Comparison of ENCODE assay signal across 8 cellular contexts in the genomic region with DNA sequence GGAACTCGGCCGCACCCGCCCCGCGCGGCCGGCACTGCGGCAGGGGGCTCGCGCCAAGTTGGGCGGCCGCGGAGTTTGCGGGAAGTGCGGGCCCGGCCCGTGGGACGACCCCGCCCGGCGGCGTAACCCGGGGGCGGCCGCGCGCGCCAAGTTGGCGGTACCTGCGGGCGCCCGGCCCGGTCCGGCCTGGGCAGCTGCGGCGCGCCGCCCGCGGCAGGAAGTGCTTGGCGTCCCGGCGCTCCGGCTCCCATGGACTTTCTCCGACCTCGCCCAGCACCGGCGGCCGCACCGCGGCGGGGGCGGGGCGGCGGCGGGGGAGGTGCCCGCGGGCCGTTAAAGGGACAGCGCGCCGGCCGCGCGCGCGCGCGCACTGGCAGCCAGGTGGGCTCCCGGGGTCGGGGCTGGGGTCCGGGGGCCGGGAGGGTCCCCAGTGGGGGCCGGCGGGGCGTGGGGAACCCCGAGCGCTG. TPM values are rescaled to one million over a fixed set of nuclear protein-coding genes. Genes with fewer than 3 reads are reported as not detected.
DNase-seq lines count a peak whose midpoint lies in the region; ATAC-seq and TF ChIP-seq lines count a peak whose summit lies in the region.

A gene with protein sequence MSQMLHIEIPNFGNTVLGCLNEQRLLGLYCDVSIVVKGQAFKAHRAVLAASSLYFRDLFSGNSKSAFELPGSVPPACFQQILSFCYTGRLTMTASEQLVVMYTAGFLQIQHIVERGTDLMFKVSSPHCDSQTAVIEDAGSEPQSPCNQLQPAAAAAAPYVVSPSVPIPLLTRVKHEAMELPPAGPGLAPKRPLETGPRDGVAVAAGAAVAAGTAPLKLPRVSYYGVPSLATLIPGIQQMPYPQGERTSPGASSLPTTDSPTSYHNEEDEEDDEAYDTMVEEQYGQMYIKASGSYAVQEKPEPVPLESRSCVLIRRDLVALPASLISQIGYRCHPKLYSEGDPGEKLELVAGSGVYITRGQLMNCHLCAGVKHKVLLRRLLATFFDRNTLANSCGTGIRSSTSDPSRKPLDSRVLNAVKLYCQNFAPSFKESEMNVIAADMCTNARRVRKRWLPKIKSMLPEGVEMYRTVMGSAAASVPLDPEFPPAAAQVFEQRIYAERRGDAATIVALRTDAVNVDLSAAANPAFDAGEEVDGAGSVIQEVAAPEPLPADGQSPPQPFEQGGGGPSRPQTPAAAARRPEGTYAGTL (minus strand): TSS at position 262 of the 467 bp plus-strand sequence. CDS start 44,768 bp downstream, outside the sequence.

- peak within 1 kb of the TSS; percentile 64 for H3K4me3 Mint-ChIP-seq in T-helper 1 cell treated with Interleukin-12 subunit alpha and Interleukin-12 subunit beta and Interleukin-4 antibody, amounts not matched to agents 30 μg/mL and 1 μg/mL, for 36 hours

- no CpG with 5 or more reads among the region's 78 CpGs for WGBS in suprapubic skin

- CTCF ChIA-PET in AG04449 (lab: Yijun Ruan, JAX), result interaction anchor here (1.0 to 4.3 kb wide), 4 partner anchors 14 to 128 kb away, joined by 3 to 30 read pairs (median 4); no protein-coding TSS in a partner anchor

- TF ChIP-seq CTCF in AG04449 (IDR thresholded peaks at IDR 0.05; ENCODE audit: insufficient read depth, low read length, missing control alignments), result no peak
- no peak for TF ChIP-seq CTCF in suprapubic skin (IDR thresholded peaks at IDR 0.05)

- H3K4me3 ChIP-seq in AG04449 (ENCODE audit: low read depth, low read length), result peak within 1 kb of the TSS; percentile 75
- H3K4me3 ChIP-seq in H7 (ENCODE audit: insufficient read depth, low read depth, low read length), result peak within 1 kb of the TSS; percentile 59
- peak within 1 kb of the TSS; percentile 66 for H3K4me3 ChIP-seq in effector memory CD4-positive, alpha-beta T cell (ENCODE audit: insufficient read depth, low read depth, low read length, poor library complexity, severe bottlenecking)
- H3K4me3 ChIP-seq in suprapubic skin, result peak within 1 kb of the TSS; percentile 74

- H3K4me1 ChIP-seq in effector memory CD4-positive, alpha-beta T cell (ENCODE audit: control insufficient read depth, insufficient read depth, low read length, poor library complexity, severe bottlenecking), result peaks cover 21% of the 10 kb centered on the region
- H3K4me1 ChIP-seq in suprapubic skin, result peaks cover 57% of the 10 kb centered on the region

- peaks cover 16% of the 10 kb centered on the region for H3K27me3 Mint-ChIP-seq in T-helper 1 cell treated with Interleukin-12 subunit alpha and Interleukin-12 subunit beta and Interleukin-4 antibody, amounts not matched to agents 30 μg/mL and 1 μg/mL, for 36 hours (ENCODE audit: low read depth)

- H3K27me3 ChIP-seq in H7 (ENCODE audit: control insufficient read depth, insufficient read depth, low read length) (peaks cover 17% of the 10 kb centered on the region), suprapubic skin (peaks cover 3% of the 10 kb centered on the region)
- H3K27me3 ChIP-seq in effector memory CD4-positive, alpha-beta T cell (replicated peaks; ENCODE audit: control insufficient read depth, insufficient read depth, low read length, poor library complexity, severe bottlenecking), result no peaks in the 10 kb centered on the region

- DNase-seq in AG04449 (ENCODE audit: low read depth, low spot score) (no peak), H7 (peak; percentile 92), lung microvascular endothelial cell (ENCODE audit: low read depth in 2 of 2) (peak; percentile 71 to 73), suprapubic skin (ENCODE audit: low spot score in 2 of 2) (no peak)
- no peak for DNase-seq in effector memory CD4-positive, alpha-beta T cell

- POLR2A ChIA-PET in AG04449 (lab: Yijun Ruan, JAX), result interaction anchor here (1.0 to 1.5 kb wide), 3 partner anchors 14 to 43 kb away, joined by 3 to 8 read pairs (median 7); no protein-coding TSS in a partner anchor

- TF ChIP-seq EP300 in suprapubic skin (IDR thresholded peaks at IDR 0.05), result no peak

- H3K36me3 ChIP-seq in H7 (replicated peaks; ENCODE audit: control insufficient read depth, insufficient read depth, low read length) (no peaks in the 10 kb centered on the region), suprapubic skin (no peaks in the 10 kb centered on the region)
- H3K36me3 ChIP-seq in effector memory CD4-positive, alpha-beta T cell (ENCODE audit: control insufficient read depth, insufficient read depth, low read length), result no peaks in the 10 kb centered on the region

- no peaks in the 10 kb centered on the region for H3K9me3 Mint-ChIP-seq in T-helper 1 cell treated with Interleukin-12 subunit alpha and Interleukin-12 subunit beta and Interleukin-4 antibody, amounts not matched to agents 30 μg/mL and 1 μg/mL, for 36 hours

- H3K27ac ChIP-seq in effector memory CD4-positive, alpha-beta T cell (ENCODE audit: insufficient read depth, low read length, poor library complexity, severe bottlenecking), result peak within 1 kb of the TSS; percentile 47
- H3K27ac ChIP-seq in suprapubic skin, result peak within 1 kb of the TSS; percentile 79

- no peak for ATAC-seq in HG02642 (IDR thresholded peaks at IDR 0.05; ENCODE audit: poor library complexity, unreplicated experiment)
- ATAC-seq in GM18867 (IDR thresholded peaks at IDR 0.05; ENCODE audit: unreplicated experiment), result no peak

- peaks cover 7% of the 10 kb centered on the region for H3K4me1 Mint-ChIP-seq in T-helper 1 cell treated with Interleukin-12 subunit alpha and Interleukin-12 subunit beta and Interleukin-4 antibody, amounts not matched to agents 30 μg/mL and 1 μg/mL, for 36 hours (ENCODE audit: low read depth)

- no peaks in the 10 kb centered on the region for H3K36me3 Mint-ChIP-seq in T-helper 1 cell treated with Interleukin-12 subunit alpha and Interleukin-12 subunit beta and Interleukin-4 antibody, amounts not matched to agents 30 μg/mL and 1 μg/mL, for 36 hours (ENCODE audit: low read depth)

- H3K27ac Mint-ChIP-seq in T-helper 1 cell treated with Interleukin-12 subunit alpha and Interleukin-12 subunit beta and Interleukin-4 antibody, amounts not matched to agents 30 μg/mL and 1 μg/mL, for 36 hours, result no peak within 1 kb of the TSS

- H3K9me3 ChIP-seq in effector memory CD4-positive, alpha-beta T cell (ENCODE audit: control insufficient read depth, low read length), result no peaks in the 10 kb centered on the region
- no peaks in the 10 kb centered on the region for H3K9me3 ChIP-seq in suprapubic skin

- no peak for TF ChIP-seq POLR2A in suprapubic skin (IDR thresholded peaks at IDR 0.05)

RNA-seq across cellular contexts. Expression of the gene that starts here (rescaled TPM):
- total RNA-seq in H7 (2014; rRNA removed; shearing (Covaris generic)), result 16.6 and 19.3 TPM in 2 replicates
- 10.9 and 11.6 TPM in 2 replicates for total RNA-seq in lung microvascular endothelial cell
- 10 to 100 TPM; 12.1 to 14.9 (median 13.7) TPM for total RNA-seq in suprapubic skin

Comparison
In these comparisons a context has a peak if more than half of its experiments do, and no peak if none do; other contexts are left out.
1. DNase-seq: peak in H7 (single experiment) and lung microvascular endothelial cell (2 of 2); none in AG04449 (single experiment), effector memory CD4-positive, alpha-beta T cell (0 of 3) and suprapubic skin (0 of 2).
2. Peak in every context shown above with its lines, with median percentiles within 50 percentile points of each other: H3K4me3 ChIP-seq.